24 cellular contexts compared by ENCODE assay signal in genomic region chr14:54186821-54187365, GRCh38.
A peak's percentile ranks its signal among the peaks of the same experiment; 100 is the strongest.
DNase-seq lines count a peak whose midpoint lies in the region; ATAC-seq, FAIRE-seq and TF ChIP-seq lines count a peak whose summit lies in the region.
"Had no signal": no experiment of that assay in that cellular context is flagged by ENCODE, and none has a peak within 500 bp of the region (broad histone marks: within the 10 kb centered on the region; RNA-seq: fewer than 3 reads in every experiment).

No MANE protein-coding gene starts in this region.

- H3K27me3 ChIP-seq in HCT116 (ENCODE audit: insufficient read depth, low read length): no peaks in the 10 kb centered on the region
- H3K27me3 ChIP-seq: SJSA1, stomach, transverse colon had no signal

- BruUV-seq in HCT116 (replicated peaks; lab: Mats Ljungman, UMichigan): no TSS peak

- RAD21 ChIA-PET in HCT116 (lab: Charles Lee; ENCODE audit: low non-redundant PET in 1 of 2, low total read pairs in 2 of 2, uncharacterized antibody in 2 of 2, unreplicated experiment in 2 of 2): no interaction called here

- no peaks in the 10 kb centered on the region for H3K79me2 ChIP-seq in HCT116 (ENCODE audit: insufficient read depth, low read length)

- FAIRE-seq in TTC549 (lab: Jason Lieb, UNC): peak; percentile 99
- FAIRE-seq: frontal cortex, GM18507 had no signal

- no peak overlapping the region for H3K4me3 Mint-ChIP-seq in mesothelial cell of epicardium
- H3K4me3 Mint-ChIP-seq in activated T-cell treated with anti-CD3 and anti-CD28 coated beads, Interleukin-2, amount 50 U/mL, for 72 hours: no peak overlapping the region
- no peak overlapping the region for H3K4me3 Mint-ChIP-seq in activated CD4-positive, alpha-beta T cell treated with anti-CD3 and anti-CD28 coated beads, Interleukin-2, amount 10 ng/mL, durations not matched to agents 24 days and 14 days
- H3K4me3 Mint-ChIP-seq: activated naive CD4-positive, alpha-beta T cell treated with anti-CD3 and anti-CD28 coated beads, Interleukin-2, amount 50 U/mL, for 24 hours had no signal

- H3K9me2 ChIP-seq in HCT116 (ENCODE audit: insufficient read depth): no peaks in the 10 kb centered on the region

- POLR2A ChIA-PET in HCT116 (lab: Charles Lee): interaction anchor here (1.1 kb wide), 1 partner anchor 9 kb away, joined by 5 read pairs; no protein-coding TSS in a partner anchor

- peak overlapping the region; percentile 35 for H3K27ac Mint-ChIP-seq in mesothelial cell of epicardium
- H3K27ac Mint-ChIP-seq in activated T-cell treated with anti-CD3 and anti-CD28 coated beads, Interleukin-2, amount 50 U/mL, for 72 hours: no peak overlapping the region
- no peak overlapping the region for H3K27ac Mint-ChIP-seq in activated CD4-positive, alpha-beta T cell treated with anti-CD3 and anti-CD28 coated beads, Interleukin-2, amount 10 ng/mL, durations not matched to agents 24 days and 14 days
- H3K27ac Mint-ChIP-seq: activated naive CD4-positive, alpha-beta T cell treated with anti-CD3 and anti-CD28 coated beads, Interleukin-2, amount 50 U/mL, for 24 hours had no signal

- TF ChIP-seq POLR2A in HCT116 (IDR thresholded peaks at IDR 0.05; ENCODE audit: borderline replicate concordance, extremely low read depth, insufficient read depth, insufficient read length): no peak

- H3K36me3 ChIP-seq in HCT116 (ENCODE audit: control insufficient read depth in 1 of 2, insufficient read depth in 2 of 2, low read length in 2 of 2): no peaks in the 10 kb centered on the region
- H3K36me3 ChIP-seq: SJSA1, stomach, transverse colon had no signal

- CTCF ChIA-PET in HCT116 (lab: Charles Lee): interaction anchor here (0.8 to 3.1 kb wide), 4 partner anchors 9 to 161 kb away, joined by 3 to 26 read pairs (median 6); no protein-coding TSS in a partner anchor

- H3K4me1 Mint-ChIP-seq in mesothelial cell of epicardium: peaks cover 31% of the 10 kb centered on the region
- H3K4me1 Mint-ChIP-seq in activated T-cell treated with anti-CD3 and anti-CD28 coated beads, Interleukin-2, amount 50 U/mL, for 72 hours (ENCODE audit: low read depth): no peaks in the 10 kb centered on the region
- peaks cover 2% of the 10 kb centered on the region for H3K4me1 Mint-ChIP-seq in activated CD4-positive, alpha-beta T cell treated with anti-CD3 and anti-CD28 coated beads, Interleukin-2, amount 10 ng/mL, durations not matched to agents 24 days and 14 days
- H3K4me1 Mint-ChIP-seq: activated naive CD4-positive, alpha-beta T cell treated with anti-CD3 and anti-CD28 coated beads, Interleukin-2, amount 50 U/mL, for 24 hours had no signal

- TF ChIP-seq RAD21 in HCT116 (IDR thresholded peaks at IDR 0.05; ENCODE audit: low read depth): no peak

- H3K9ac ChIP-seq in HCT116 (ENCODE audit: low read length): no peak overlapping the region

- intact Hi-C loops in HCT116 (cut with micrococcal nuclease): no loop called here
- intact Hi-C loops in activated CD4-positive, alpha-beta T cell treated with anti-CD3 and anti-CD28 coated beads, Interleukin-2, amount 10 ng/mL, durations not matched to agents 24 days and 14 days (cut with micrococcal nuclease): no loop called here

- H3K27ac ChIP-seq in HCT116 (ENCODE audit: low read depth, low read length): no peak overlapping the region
- H3K27ac ChIP-seq: C4-2B, SJSA1, stomach, transverse colon had no signal

- no peaks in the 10 kb centered on the region for H3K9me3 Mint-ChIP-seq in mesothelial cell of epicardium
- no peaks in the 10 kb centered on the region for H3K9me3 Mint-ChIP-seq in activated T-cell treated with anti-CD3 and anti-CD28 coated beads, Interleukin-2, amount 50 U/mL, for 72 hours
- H3K9me3 Mint-ChIP-seq in activated CD4-positive, alpha-beta T cell treated with anti-CD3 and anti-CD28 coated beads, Interleukin-2, amount 10 ng/mL, durations not matched to agents 24 days and 14 days: no peaks in the 10 kb centered on the region
- H3K9me3 Mint-ChIP-seq: activated naive CD4-positive, alpha-beta T cell treated with anti-CD3 and anti-CD28 coated beads, Interleukin-2, amount 50 U/mL, for 24 hours had no signal

- H3K4me1 ChIP-seq in HCT116 (ENCODE audit: control insufficient read depth in 1 of 2, insufficient read depth in 2 of 2, low read length in 2 of 2): peaks cover 26 to 34% of the 10 kb centered on the region in 2 experiments

- ATAC-seq in HCT116: no peak
- ATAC-seq in HG02763 (IDR thresholded peaks at IDR 0.05; ENCODE audit: unreplicated experiment): no peak
- no peak for ATAC-seq in activated T-cell treated with anti-CD3 and anti-CD28 coated beads, Interleukin-2, amount 50 U/mL, for 72 hours (replicated peaks in 1 of 2)
- ATAC-seq: Panc1 had no signal

- DNase-seq in AG10803 (ENCODE audit: low read depth) (peak; percentile 29), HCT116 (ENCODE audit: low read depth, low spot score) (no peak), mesothelial cell of epicardium (ENCODE audit: low spot score in 2 of 2, unreplicated experiment in 2 of 2) (no peak)
- no peak for DNase-seq in activated T-cell treated with anti-CD3 and anti-CD28 coated beads, Interleukin-2, amount 50 U/mL, for 72 hours
- no peak for DNase-seq in activated CD4-positive, alpha-beta T cell treated with anti-CD3 and anti-CD28 coated beads, Interleukin-2, amount 10 ng/mL, durations not matched to agents 24 days and 14 days
- no peak for DNase-seq in stimulated activated naive CD4-positive, alpha-beta T cell treated with Interleukin-2 at 50 U/mL for 16 hours (lab: John Stamatoyannopoulos, UW)
- DNase-seq: activated CD4-positive, alpha-beta T cell treated with anti-CD3 and anti-CD28 coated beads for 48 hours; aorta; cerebellar nuclear complex; KBM-7; MM.1S; NK-92 treated with Interleukin-12 subunit alpha and Interleukin-12 subunit beta, amount 100 ng/mL, for 24 hours; stimulated activated CD4-positive, alpha-beta T cell treated with anti-CD3 and anti-CD28 coated beads, Interleukin-4, amount 100 ng/mL, for 24 hours; stomach; transverse colon had no signal

- TF ChIP-seq CTCF in AG10803 (conservative IDR thresholded peaks at IDR 0.05; ENCODE audit: low read length) (no peak), HCT116 (IDR thresholded peaks at IDR 0.05 in 2 of 3, conservative IDR thresholded peaks at IDR 0.05 in 1 of 3; ENCODE audit: borderline replicate concordance in 1 of 3, insufficient read depth in 1 of 3, low read depth in 2 of 3, low read length in 2 of 3) (no peak), mesothelial cell of epicardium (IDR thresholded peaks at IDR 0.05; ENCODE audit: unreplicated experiment) (no peak)

- H3K4me2 ChIP-seq in HCT116 (ENCODE audit: low read length): no peak overlapping the region

- H3K9me3 ChIP-seq in HCT116 (ENCODE audit: control insufficient read depth in 1 of 2, insufficient read depth in 1 of 2, low read depth in 1 of 2, low read length in 2 of 2): no peaks in the 10 kb centered on the region
- H3K9me3 ChIP-seq: SJSA1, stomach, transverse colon had no signal

- H3K27me3 Mint-ChIP-seq in mesothelial cell of epicardium (ENCODE audit: low read depth): no peaks in the 10 kb centered on the region
- peaks cover 9% of the 10 kb centered on the region for H3K27me3 Mint-ChIP-seq in activated T-cell treated with anti-CD3 and anti-CD28 coated beads, Interleukin-2, amount 50 U/mL, for 72 hours (ENCODE audit: low read depth)
- H3K27me3 Mint-ChIP-seq in activated CD4-positive, alpha-beta T cell treated with anti-CD3 and anti-CD28 coated beads, Interleukin-2, amount 10 ng/mL, durations not matched to agents 24 days and 14 days: peaks cover 10% of the 10 kb centered on the region

- peak overlapping the region; percentile 17 for H2AFZ ChIP-seq in HCT116 (ENCODE audit: low read depth, low read length, poor library complexity, severe bottlenecking)

- no peaks in the 10 kb centered on the region for H4K20me1 ChIP-seq in HCT116 (ENCODE audit: insufficient read depth)

- H3K36me3 Mint-ChIP-seq in mesothelial cell of epicardium: no peaks in the 10 kb centered on the region
- H3K36me3 Mint-ChIP-seq in activated T-cell treated with anti-CD3 and anti-CD28 coated beads, Interleukin-2, amount 50 U/mL, for 72 hours (ENCODE audit: insufficient read depth in 2 of 2): no peaks in the 10 kb centered on the region
- no peaks in the 10 kb centered on the region for H3K36me3 Mint-ChIP-seq in activated CD4-positive, alpha-beta T cell treated with anti-CD3 and anti-CD28 coated beads, Interleukin-2, amount 10 ng/mL, durations not matched to agents 24 days and 14 days (ENCODE audit: low read depth)
- H3K36me3 Mint-ChIP-seq: activated naive CD4-positive, alpha-beta T cell treated with anti-CD3 and anti-CD28 coated beads, Interleukin-2, amount 50 U/mL, for 24 hours had no signal

- H3K4me3 ChIP-seq in AG10803 (ENCODE audit: low read length) (no peak overlapping the region), HCT116 (replicated peaks in 1 of 2; ENCODE audit: low read depth in 1 of 2, low read length in 2 of 2) (no peak overlapping the region)
- H3K4me3 ChIP-seq: lung, SJSA1, stomach, transverse colon had no signal

TF ChIP-seq in HCT116, 20 proteins besides CTCF, POLR2A, EP300 and RAD21 (continues in another document):
- no peak for TF ChIP-seq ATF3 (IDR thresholded peaks at IDR 0.05)
- no peak for TF ChIP-seq YY1 (IDR thresholded peaks at IDR 0.05; ENCODE audit: extremely low read depth, insufficient replicate concordance, low read depth, low read length)
- no peak for TF ChIP-seq SIN3A (IDR thresholded peaks at IDR 0.05; ENCODE audit: low read depth)
- TF ChIP-seq EZH2 (IDR thresholded peaks at IDR 0.05): no peak
- TF ChIP-seq EGR1 (IDR thresholded peaks at IDR 0.05; ENCODE audit: low read depth): no peak
- TF ChIP-seq SP1 (IDR thresholded peaks at IDR 0.05; ENCODE audit: low read depth): no peak
- TF ChIP-seq FOSL1 (IDR thresholded peaks at IDR 0.05; ENCODE audit: low read depth): no peak
